In the genomic region with DNA sequence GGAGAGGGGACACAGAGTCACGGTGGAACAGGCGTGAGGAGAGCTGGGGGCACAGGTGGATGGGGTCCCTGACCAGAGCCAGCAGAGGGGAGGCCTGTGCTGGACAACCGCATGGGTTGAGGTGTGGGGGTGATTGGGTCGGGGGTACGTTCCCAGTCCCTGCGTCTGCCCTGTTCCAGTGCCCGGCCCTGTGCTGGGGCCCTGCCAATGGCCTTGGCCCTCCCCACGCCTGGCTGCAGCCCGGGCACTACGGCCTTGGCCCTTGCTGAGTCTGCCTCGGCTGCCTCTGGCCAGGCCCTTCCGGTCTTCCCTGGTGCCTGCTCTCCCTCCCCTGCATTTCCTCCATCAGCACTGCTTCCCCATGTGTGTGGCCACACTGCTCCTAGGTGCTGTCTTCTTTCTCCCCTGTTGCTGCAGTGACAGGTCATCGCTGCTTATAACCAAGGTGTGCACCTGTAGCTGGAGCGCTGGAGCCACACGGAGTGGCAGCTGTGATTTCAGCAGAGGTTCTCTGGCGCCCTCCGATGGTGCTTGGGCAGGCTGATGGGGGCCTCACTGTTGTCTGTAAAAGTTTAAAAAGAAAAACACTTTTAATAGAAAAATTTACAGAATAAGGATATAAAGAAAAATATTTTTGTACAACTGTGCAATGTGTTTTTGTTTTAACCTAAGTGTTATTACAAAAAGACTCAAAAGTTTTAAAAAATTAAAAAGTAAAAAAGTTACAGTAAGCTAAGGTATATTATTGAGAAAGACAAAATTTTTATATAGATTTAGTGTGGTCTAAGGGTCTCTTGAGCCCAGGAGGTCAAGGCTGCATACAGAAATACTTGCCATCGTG, we compare ENCODE assay signal across 8 cellular contexts. TPM values are rescaled to one million over a fixed set of nuclear protein-coding genes. Genes with fewer than 3 reads are reported as not detected.
A peak's percentile ranks its signal among the peaks of the same experiment; 100 is the strongest.
DNase-seq lines count a peak whose midpoint lies in the region; ATAC-seq and TF ChIP-seq lines count a peak whose summit lies in the region.

No MANE protein-coding gene starts in this region.

- peak in 3 of 4 experiments; percentile 20 to 49 (median 20) for TF ChIP-seq CTCF in gastroesophageal sphincter (IDR thresholded peaks at IDR 0.05)

- H3K4me3 Mint-ChIP-seq in CD8-positive, alpha-beta memory T cell, result no peak overlapping the region

- no peaks in the 10 kb centered on the region for H3K27me3 ChIP-seq in CD8-positive, alpha-beta memory T cell (ENCODE audit: insufficient read depth, low read length, poor library complexity, severe bottlenecking)
- no peaks in the 10 kb centered on the region for H3K27me3 ChIP-seq in gastroesophageal sphincter

- CTCF ChIA-PET in CD8-positive, alpha-beta memory T cell (lab: Charles Lee), result interaction anchor here (0.8 to 7.8 kb wide), 9 partner anchors 8 to 145 kb away, joined by 3 to 175 read pairs (median 3); a partner anchor contains a TSS

- no peaks in the 10 kb centered on the region for H3K9me3 ChIP-seq in CD8-positive, alpha-beta memory T cell (ENCODE audit: low read length)
- no peaks in the 10 kb centered on the region for H3K9me3 ChIP-seq in gastroesophageal sphincter

- no peak overlapping the region for H3K27ac ChIP-seq in CD8-positive, alpha-beta memory T cell (ENCODE audit: low read depth, low read length)
- H3K27ac ChIP-seq in gastroesophageal sphincter, result no peak overlapping the region

- H3K36me3 ChIP-seq in CD8-positive, alpha-beta memory T cell (ENCODE audit: insufficient read depth, low read length), result no peaks in the 10 kb centered on the region
- peaks cover 0 to 5% of the 10 kb centered on the region in 2 donors for H3K36me3 ChIP-seq in gastroesophageal sphincter

- no peaks in the 10 kb centered on the region for H3K9me3 Mint-ChIP-seq in CD8-positive, alpha-beta memory T cell

- H3K27me3 Mint-ChIP-seq in CD8-positive, alpha-beta memory T cell, result no peaks in the 10 kb centered on the region

- TF ChIP-seq EP300 in gastroesophageal sphincter (IDR thresholded peaks at IDR 0.05), result no peak

- 63 to 76% methylated on average over 4 to 7 of the region's 18 CpGs for WGBS in gastroesophageal sphincter (ENCODE audit: low coverage in 1 of 2), 2 donors

- TF ChIP-seq POLR2A in gastroesophageal sphincter (IDR thresholded peaks at IDR 0.05), result no peak

- H3K4me1 ChIP-seq in CD8-positive, alpha-beta memory T cell (ENCODE audit: insufficient read depth, low read length), result no peaks in the 10 kb centered on the region
- peaks cover 0 to 15% (median 2%) of the 10 kb centered on the region in 3 donors for H3K4me1 ChIP-seq in gastroesophageal sphincter

- DNase-seq in CD8-positive, alpha-beta memory T cell, result peak; percentile 21 to 62 (median 26)
- DNase-seq in NCI-H2196 treated with DMSO at 0.1 percent for 48 hours (lab: John Stamatoyannopoulos, UW; ENCODE audit: unreplicated experiment) (peak; percentile 27), posterior cingulate gyrus (peak in 9 of 10 donors; percentile 57 to 94 (median 68)), SKM-1 treated with dmso at 0.1 percent for 144 hours (lab: John Stamatoyannopoulos, UW; ENCODE audit: unreplicated experiment) (no peak)
- peak; percentile 82 for DNase-seq in activated CD8-positive, alpha-beta memory T cell treated with anti-CD3 and anti-CD28 coated beads, Interleukin-2, amount 50 U/mL, for 48 hours

- intact Hi-C loops in posterior cingulate gyrus (cut with DNase I), result loop anchor here (1.0 kb wide), 1 partner anchor 60 kb away; a partner anchor contains a TSS

- no peak overlapping the region for H3K27ac Mint-ChIP-seq in CD8-positive, alpha-beta memory T cell

- no peak overlapping the region for H3K4me3 ChIP-seq in CD8-positive, alpha-beta memory T cell (ENCODE audit: low read length)
- no peak overlapping the region for H3K4me3 ChIP-seq in gastroesophageal sphincter

- peaks cover 0 to 21% (median 0%) of the 10 kb centered on the region in 3 donors for H3K36me3 Mint-ChIP-seq in CD8-positive, alpha-beta memory T cell

- H3K4me1 Mint-ChIP-seq in CD8-positive, alpha-beta memory T cell, result peaks cover 0 to 10% (median 8%) of the 10 kb centered on the region in 3 donors

- ATAC-seq in GM21723 (IDR thresholded peaks at IDR 0.05; ENCODE audit: unreplicated experiment) (peak; percentile 59), gastroesophageal sphincter (no peak), HG03139 (IDR thresholded peaks at IDR 0.05; ENCODE audit: unreplicated experiment) (no peak)

- POLR2A ChIA-PET in CD8-positive, alpha-beta memory T cell (lab: Charles Lee), result no interaction called here

RNA-seq across cellular contexts. Expression of a gene that starts 45.2 kb away (rescaled TPM):
- total RNA-seq in CD8-positive, alpha-beta memory T cell, result not detected
- not detected for polyA plus RNA-seq in CD8-positive, alpha-beta memory T cell
- total RNA-seq in gastroesophageal sphincter, result under 1 TPM in 1 of 4 donors, not detected in 3; 0.81 TPM

RNA-seq across cellular contexts. Expression of a gene that starts 59.4 kb away (rescaled TPM):
- 10 to 100 TPM; 16.0 to 17.1 TPM for total RNA-seq in CD8-positive, alpha-beta memory T cell
- polyA plus RNA-seq in CD8-positive, alpha-beta memory T cell, result 4.6 TPM
- total RNA-seq in gastroesophageal sphincter, result 10 to 100 TPM; 16.0 to 34.5 (median 22.1) TPM
